In genomic region chr7:123230603-123231002, GRCh38 we compare ENCODE assay signal across 21 cellular contexts. TPM values are rescaled to one million over a fixed set of nuclear protein-coding genes. Genes with fewer than 3 reads are reported as not detected.
"Had no signal": no experiment of that assay in that cellular context is flagged by ENCODE, and none has a peak within 500 bp of the region (broad histone marks: within the 10 kb centered on the region; RNA-seq: fewer than 3 reads in every experiment).

No MANE protein-coding gene starts in this region.

- H3K4me3 ChIP-seq: MG63, PC-9 had no signal

- ATAC-seq: activated T-cell treated with anti-CD3 and anti-CD28 coated beads, Interleukin-2, amount 50 U/mL, for 4 hours; activated T-helper 17 cell treated with anti-CD3 and anti-CD28 coated beads, Interleukin-2, amount 50 U/mL, for 72 hours; T-cell had no signal

- H3K27me3 ChIP-seq: MG63 had no signal

- H3K4me2 ChIP-seq: PC-9 had no signal

- H3K27ac ChIP-seq: PC-9 had no signal

- DNase-seq: activated B cell treated with CpG ODN at 0.5 μM for 24 hours; activated CD4-positive, alpha-beta T cell treated with anti-CD3 and anti-CD28 coated beads for 1 hour; activated CD4-positive, alpha-beta T cell treated with anti-CD3 and anti-CD28 coated beads, Interleukin-2, amount 10 ng/mL, durations not matched to agents 24 days and 14 days; activated CD4-positive, alpha-beta T cell treated with anti-CD3 and anti-CD28 coated beads, Interleukin-2, amount 50 U/mL, for 48 hours; activated CD8-positive, alpha-beta memory T cell treated with anti-CD3 and anti-CD28 coated beads for 24 hours; activated gamma-delta T cell; activated naive CD4-positive, alpha-beta T cell treated with anti-CD3 and anti-CD28 coated beads for 36 hours; activated T-cell treated with anti-CD3 and anti-CD28 coated beads, Interleukin-2, amount 50 U/mL, for 4 hours; MG63; NCI-H1105; NCI-H1436 treated with DMSO at 0.1 percent for 48 hours; NCI-H187; NCI-H2081; NCI-H510A treated with DMSO at 0.1 percent for 48 hours; PC-9; SIG-M5; T-cell; T-helper 2 cell; T1000 had no signal

- H2AFZ ChIP-seq: PC-9 had no signal

- H3K36me3 ChIP-seq: MG63 had no signal

- H3K9me3 ChIP-seq: MG63 had no signal

RNA-seq across cellular contexts. Expression of gene SLC13A1, which starts 30.8 kb away (rescaled TPM):
- total RNA-seq: activated B cell treated with CpG ODN at 0.5 μM for 24 hours; activated CD4-positive, alpha-beta T cell treated with anti-CD3 and anti-CD28 coated beads, Interleukin-2, amount 10 ng/mL, durations not matched to agents 24 days and 14 days; activated naive CD4-positive, alpha-beta T cell treated with anti-CD3 and anti-CD28 coated beads for 36 hours; activated T-cell treated with anti-CD3 and anti-CD28 coated beads, Interleukin-2, amount 50 U/mL, for 4 hours; activated T-helper 17 cell treated with anti-CD3 and anti-CD28 coated beads, Interleukin-2, amount 50 U/mL, for 72 hours; astrocyte; PC-9; T-cell had no signal
